ENCODE assay signal across 8 cellular contexts in the genomic region with DNA sequence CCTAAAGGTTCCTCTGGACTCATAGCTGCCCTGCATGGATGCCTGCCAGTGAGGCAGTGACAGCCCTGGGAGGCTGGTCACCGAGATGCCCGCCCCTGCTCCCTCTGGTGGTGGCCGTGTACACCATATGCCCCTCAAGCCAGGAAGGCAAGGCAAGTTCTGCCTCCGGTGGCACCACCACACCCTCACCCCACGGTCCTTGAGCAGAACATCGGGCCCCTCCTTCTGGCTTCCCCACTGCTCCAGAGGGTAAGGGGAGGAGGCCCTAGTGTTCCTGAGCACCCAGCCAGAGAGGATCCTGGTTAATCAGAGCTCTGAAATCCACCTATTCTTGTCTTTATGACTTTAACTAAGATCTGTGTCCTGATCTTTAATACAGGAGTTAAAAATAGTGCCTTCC. TPM values are rescaled to one million over a fixed set of nuclear protein-coding genes. Genes with fewer than 3 reads are reported as not detected.
A peak's percentile ranks its signal among the peaks of the same experiment; 100 is the strongest.
DNase-seq lines count a peak whose midpoint lies in the region; ATAC-seq and TF ChIP-seq lines count a peak whose summit lies in the region.

No MANE protein-coding gene starts in this region.

- H3K4me1 ChIP-seq in heart right ventricle (peaks cover 5 to 30% (median 21%) of the 10 kb centered on the region in 9 donors), mucosa of descending colon (ENCODE audit: low read depth) (peaks cover 17% of the 10 kb centered on the region)

- H3K36me3 ChIP-seq in heart right ventricle (peaks cover 0 to 46% (median 13%) of the 10 kb centered on the region in 9 donors), mucosa of descending colon (ENCODE audit: low read depth) (no peaks in the 10 kb centered on the region)

- peaks cover 9% of the 10 kb centered on the region for H3K4me1 Mint-ChIP-seq in brain

- peaks cover 0 to 7% (median 0%) of the 10 kb centered on the region in 5 experiments for H3K9me3 Mint-ChIP-seq in brain

- TF ChIP-seq CTCF in heart right ventricle (IDR thresholded peaks at IDR 0.05) (peak in 8 of 9 donors; percentile 40 to 92 (median 66)), brain (conservative IDR thresholded peaks at IDR 0.05) (peak; percentile 58 to 61), mucosa of descending colon (IDR thresholded peaks at IDR 0.05) (no peak)

- H3K36me3 Mint-ChIP-seq in brain = peaks cover 14% of the 10 kb centered on the region

- ATAC-seq in heart right ventricle = peak in 7 of 8 donors; percentile 37 to 87 (median 71)
- ATAC-seq in Right ventricle myocardium inferior = no peak
- ATAC-seq in HG02678 (IDR thresholded peaks at IDR 0.05; ENCODE audit: unreplicated experiment) = peak; percentile 75
- ATAC-seq in mucosa of descending colon = peak; percentile 72

- H3K27me3 ChIP-seq in heart right ventricle = no peaks in the 10 kb centered on the region

- H3K4me3 ChIP-seq in heart right ventricle = no peak overlapping the region
- no peak overlapping the region for H3K4me3 ChIP-seq in mucosa of descending colon

- H3K9me3 ChIP-seq in heart right ventricle (no peaks in the 10 kb centered on the region), mucosa of descending colon (no peaks in the 10 kb centered on the region)

- DNase-seq in heart right ventricle (peak; percentile 77 to 84), Right ventricle myocardium inferior (ENCODE audit: missing footprints) (no peak), SHP77 (lab: John Stamatoyannopoulos, UW) (peak; percentile 71 to 90), mucosa of descending colon (peak; percentile 87 to 94 (median 90)), DMS79 treated with DMSO at 0.1 percent for 48 hours (lab: John Stamatoyannopoulos, UW) (no peak), NCI-H146 (lab: John Stamatoyannopoulos, UW) (no peak)

- peak overlapping the region in 6 of 10 donors; percentile 14 to 70 (median 59) for H3K27ac ChIP-seq in heart right ventricle

- 54 to 55% methylated on average over 6 of the region's 6 CpGs for WGBS in heart right ventricle, 2 donors

- peaks cover 6% of the 10 kb centered on the region for H3K27me3 Mint-ChIP-seq in brain

- peak overlapping the region in 1 of 5 experiments; percentile 55 for H3K27ac Mint-ChIP-seq in brain

- intact Hi-C loops in heart right ventricle (cut with DNase I) = loop anchor here in 8 of 10 donors (1.0 to 10.0 kb wide), 6 partner anchors 40 to 105 kb away; partner anchors contain the start of gene S100A6 (in 1 of the 8)
- intact Hi-C loops in Right ventricle myocardium inferior (cut with DNase I) = no loop called here
- intact Hi-C loops in mucosa of descending colon (cut with DNase I, micrococcal nuclease) = no loop called here

- no peak overlapping the region for H3K4me3 Mint-ChIP-seq in brain

RNA-seq across cellular contexts. Expression of gene S100A14, which starts 1.6 kb away (rescaled TPM):
- total RNA-seq in heart right ventricle (1 to 10 TPM; 1.7 to 7.3 (median 4.6) TPM), Right ventricle myocardium inferior (6.3 TPM), mucosa of descending colon (100 to 1,000 TPM; 122 to 361 (median 325) TPM)
- polyA plus RNA-seq in heart right ventricle (1 to 10 TPM in 1 of 2 donors, under 1 TPM in 1; 0.80 to 4.1 TPM), brain (ENCODE audit: insufficient read depth, low read depth, low replicate concordance) (0.39 TPM)

RNA-seq across cellular contexts. Expression of gene S100A16, which starts 4.7 kb away (rescaled TPM):
- total RNA-seq in heart right ventricle (10 to 100 TPM; 28.8 to 68.2 (median 40.2) TPM), Right ventricle myocardium inferior (49.2 TPM), mucosa of descending colon (100 to 1,000 TPM in 2 of 3 donors, 10 to 100 TPM in 1; 79.9 to 156 (median 139) TPM)
- polyA plus RNA-seq in heart right ventricle (100 to 1,000 TPM in 1 of 2 donors, 10 to 100 TPM in 1; 98.6 to 176 TPM), brain (ENCODE audit: insufficient read depth, low read depth, low replicate concordance) (36.7 TPM)

RNA-seq across cellular contexts. Expression of gene S100A13, which starts 9.6 kb away (rescaled TPM):
- total RNA-seq in heart right ventricle (100 to 1,000 TPM; 101 to 150 (median 125) TPM), Right ventricle myocardium inferior (155 TPM), mucosa of descending colon (100 to 1,000 TPM in 1 of 3 donors, 10 to 100 TPM in 2; 42.3 to 102 (median 43.9) TPM)
- polyA plus RNA-seq in heart right ventricle (100 to 1,000 TPM; 173 to 335 TPM), brain (ENCODE audit: insufficient read depth, low read depth, low replicate concordance) (198 TPM)

RNA-seq across cellular contexts. Expression of gene S100A1, which starts 10.6 kb away (rescaled TPM):
- total RNA-seq in heart right ventricle (1,000 to 10,000 TPM; 1,287 to 3,035 (median 2,343) TPM), Right ventricle myocardium inferior (2,065 TPM), mucosa of descending colon (1 to 10 TPM in 2 of 3 donors, under 1 TPM in 1; 0.20 to 5.6 (median 2.4) TPM)
- polyA plus RNA-seq in heart right ventricle (1,000 to 10,000 TPM in 1 of 2 donors, 100 to 1,000 TPM in 1; 685 to 2,765 TPM), brain (ENCODE audit: insufficient read depth, low read depth, low replicate concordance) (570 TPM)

RNA-seq across cellular contexts. Expression of gene CHTOP, which starts 16.2 kb away (rescaled TPM):
- total RNA-seq in heart right ventricle = 10 to 100 TPM; 67.4 to 95.5 (median 77.8) TPM
- 10 to 100 TPM; 61.6 to 76.2 TPM for polyA plus RNA-seq in heart right ventricle
- total RNA-seq in Right ventricle myocardium inferior = 72.1 TPM
- 85.1 TPM for polyA plus RNA-seq in brain (ENCODE audit: insufficient read depth, low read depth, low replicate concordance)
- total RNA-seq in mucosa of descending colon = 10 to 100 TPM; 64.2 to 71.8 (median 71.6) TPM

Comparison
In these comparisons a context has a peak if more than half of its experiments do, and no peak if none do; other contexts are left out.
1. DNase-seq: peak in heart right ventricle (2 of 2), SHP77 (2 of 2) and mucosa of descending colon (3 of 3); none in Right ventricle myocardium inferior (single experiment), DMS79 treated with DMSO at 0.1 percent for 48 hours (single experiment) and NCI-H146 (single experiment).
2. intact Hi-C loops: an anchor here in heart right ventricle (1.0 to 10.0 kb wide); none called in Right ventricle myocardium inferior and mucosa of descending colon.
3. RNA of gene S100A14, which starts 1.6 kb away (total RNA-seq): 122 to 361 TPM in mucosa of descending colon; 6.3 TPM in Right ventricle myocardium inferior (single experiment) and 1.7 to 7.3 TPM in heart right ventricle; every median in the first group is over 10 times any median in the second.